Comparison of ENCODE assay signal across 11 cellular contexts in genomic region chr11:69212121-69213110, GRCh38. TPM values are rescaled to one million over a fixed set of nuclear protein-coding genes. Genes with fewer than 3 reads are reported as not detected.
A peak's percentile ranks its signal among the peaks of the same experiment; 100 is the strongest.
DNase-seq lines count a peak whose midpoint lies in the region; TF ChIP-seq lines count a peak whose summit lies in the region.
"Had no signal": no experiment of that assay in that cellular context is flagged by ENCODE, and none has a peak within 500 bp of the region (broad histone marks: within the 10 kb centered on the region; RNA-seq: fewer than 3 reads in every experiment).

No MANE protein-coding gene starts in this region.

- TF ChIP-seq CTCF in Caco-2 (IDR thresholded peaks at IDR 0.05; ENCODE audit: insufficient read depth in 1 of 2, low read depth in 1 of 2, low read length in 1 of 2, severe bottlenecking in 1 of 2, unreplicated experiment in 1 of 2) = peak in 1 of 2 experiments; percentile 60
- TF ChIP-seq CTCF in Loucy (conservative IDR thresholded peaks at IDR 0.05; ENCODE audit: low read length) = 0 out of 2 replicates have a peak, but pooled peaks have one; percentile 10
- peak; percentile 69 for TF ChIP-seq CTCF in endodermal cell (conservative IDR thresholded peaks at IDR 0.05)
- TF ChIP-seq CTCF in osteocyte (IDR thresholded peaks at IDR 0.05) = peak; percentile 51
- TF ChIP-seq CTCF in MM.1S (IDR thresholded peaks at IDR 0.05; ENCODE audit: low read length) = no peak

- 82 to 90% methylated on average over 13 to 19 of the region's 19 CpGs for WGBS in endodermal cell (ENCODE audit: insufficient coverage in 1 of 2, insufficient read length in 1 of 2), 2 experiments

- no peaks in the 10 kb centered on the region for H3K27me3 ChIP-seq in Caco-2 (replicated peaks; ENCODE audit: control insufficient read depth, insufficient read depth, low read length)
- H3K27me3 ChIP-seq in Loucy (ENCODE audit: insufficient read depth, low read length, poor library complexity, severe bottlenecking) = no peaks in the 10 kb centered on the region
- H3K27me3 ChIP-seq in endodermal cell (ENCODE audit: control insufficient read depth, insufficient read depth, low read length, poor library complexity, severe bottlenecking) = no peaks in the 10 kb centered on the region
- peaks cover 63% of the 10 kb centered on the region for H3K27me3 ChIP-seq in MM.1S (replicated peaks; ENCODE audit: insufficient read depth, low read length)

- no peak overlapping the region for H3K4me3 ChIP-seq in Caco-2 (ENCODE audit: low read depth, low read length)
- H3K4me3 ChIP-seq in Loucy (ENCODE audit: low read length, poor library complexity, severe bottlenecking) = no peak overlapping the region
- no peak overlapping the region for H3K4me3 ChIP-seq in endodermal cell (ENCODE audit: low read length)
- H3K4me3 ChIP-seq in MM.1S (ENCODE audit: low read length) = no peak overlapping the region
- H3K4me3 ChIP-seq: skin epidermis had no signal

- CTCF ChIA-PET in Caco-2 (lab: Charles Lee) = no interaction called here

- in situ Hi-C loops in G401 (cut with HindIII; ENCODE audit: low sequenced_read_pairs) = no loop called here

- no peak overlapping the region for H2AFZ ChIP-seq in Loucy (ENCODE audit: low read length)
- no peak overlapping the region for H2AFZ ChIP-seq in MM.1S (ENCODE audit: low read length)

- H3K4me1 Mint-ChIP-seq in Caco-2 (ENCODE audit: low read depth, unreplicated experiment) = no peaks in the 10 kb centered on the region
- no peaks in the 10 kb centered on the region for H3K4me1 Mint-ChIP-seq in endodermal cell
- H3K4me1 Mint-ChIP-seq in osteocyte (ENCODE audit: unreplicated experiment) = no peaks in the 10 kb centered on the region
- H3K4me1 Mint-ChIP-seq in activated naive CD8-positive, alpha-beta T cell treated with anti-CD3 and anti-CD28 coated beads for 36 hours = peaks cover 20% of the 10 kb centered on the region

- no peaks in the 10 kb centered on the region for H3K4me1 ChIP-seq in Caco-2
- no peaks in the 10 kb centered on the region for H3K4me1 ChIP-seq in Loucy (ENCODE audit: insufficient read depth, low read length, poor library complexity, severe bottlenecking)
- no peaks in the 10 kb centered on the region for H3K4me1 ChIP-seq in endodermal cell (ENCODE audit: control insufficient read depth, insufficient read depth, low read length)
- H3K4me1 ChIP-seq in MM.1S (ENCODE audit: low read length) = no peaks in the 10 kb centered on the region

- no peak overlapping the region for H3K4me3 Mint-ChIP-seq in Caco-2 (ENCODE audit: unreplicated experiment)
- H3K4me3 Mint-ChIP-seq in endodermal cell = no peak overlapping the region
- no peak overlapping the region for H3K4me3 Mint-ChIP-seq in osteocyte (ENCODE audit: unreplicated experiment)
- H3K4me3 Mint-ChIP-seq in activated naive CD8-positive, alpha-beta T cell treated with anti-CD3 and anti-CD28 coated beads for 36 hours = no peak overlapping the region

- H3K27me3 Mint-ChIP-seq in Caco-2 (ENCODE audit: insufficient read depth, unreplicated experiment) (peaks cover 2% of the 10 kb centered on the region), endodermal cell (ENCODE audit: insufficient read depth) (peaks cover 2% of the 10 kb centered on the region), osteocyte (ENCODE audit: unreplicated experiment) (peaks cover 2% of the 10 kb centered on the region)
- H3K27me3 Mint-ChIP-seq in activated naive CD8-positive, alpha-beta T cell treated with anti-CD3 and anti-CD28 coated beads for 36 hours = peaks cover 12% of the 10 kb centered on the region

- H3F3A ChIP-seq in Loucy (ENCODE audit: low read depth) (no peaks in the 10 kb centered on the region), MM.1S (ENCODE audit: insufficient read depth, low read length) (no peaks in the 10 kb centered on the region)

- POLR2A ChIA-PET in Caco-2 (lab: Charles Lee) = no interaction called here

- H3K9me3 ChIP-seq in Caco-2 (peaks cover 11% of the 10 kb centered on the region), Loucy (ENCODE audit: insufficient read depth, low read depth, low read length) (no peaks in the 10 kb centered on the region), endodermal cell (ENCODE audit: control insufficient read depth, low read length) (no peaks in the 10 kb centered on the region), MM.1S (replicated peaks; ENCODE audit: insufficient read depth, low read length) (no peaks in the 10 kb centered on the region)

- H3K9me2 ChIP-seq in Loucy (replicated peaks; ENCODE audit: low read depth, low read length) = no peaks in the 10 kb centered on the region
- no peaks in the 10 kb centered on the region for H3K9me2 ChIP-seq in MM.1S (replicated peaks; ENCODE audit: insufficient read depth, low read length)

- H3K9me3 Mint-ChIP-seq in Caco-2 (ENCODE audit: unreplicated experiment) = peaks cover 9% of the 10 kb centered on the region
- H3K9me3 Mint-ChIP-seq in endodermal cell = peaks cover 3% of the 10 kb centered on the region
- H3K9me3 Mint-ChIP-seq in osteocyte (ENCODE audit: unreplicated experiment) = peaks cover 6% of the 10 kb centered on the region
- no peaks in the 10 kb centered on the region for H3K9me3 Mint-ChIP-seq in activated naive CD8-positive, alpha-beta T cell treated with anti-CD3 and anti-CD28 coated beads for 36 hours

- no peak overlapping the region for H3K27ac ChIP-seq in endodermal cell (ENCODE audit: low read depth, low read length)
- H3K27ac ChIP-seq in MM.1S (ENCODE audit: low read length) = no peak overlapping the region
- H3K27ac ChIP-seq: skin epidermis had no signal

- BruUV-seq in Caco-2 (replicated peaks; lab: Mats Ljungman, UMichigan) = no TSS peak

- H3K36me3 ChIP-seq in Caco-2 (ENCODE audit: control insufficient read depth, insufficient read depth, low read length) (no peaks in the 10 kb centered on the region), Loucy (ENCODE audit: insufficient read depth, low read length) (no peaks in the 10 kb centered on the region), endodermal cell (ENCODE audit: control insufficient read depth, insufficient read depth, low read length) (no peaks in the 10 kb centered on the region), MM.1S (replicated peaks; ENCODE audit: insufficient read depth, low read length) (no peaks in the 10 kb centered on the region)

- no peak overlapping the region for H3K4me2 ChIP-seq in Loucy (ENCODE audit: low read depth, low read length, poor library complexity, severe bottlenecking)
- no peak overlapping the region for H3K4me2 ChIP-seq in MM.1S (ENCODE audit: low read depth, low read length)

- H3K27ac Mint-ChIP-seq in Caco-2 (ENCODE audit: unreplicated experiment) (no peak overlapping the region), endodermal cell (no peak overlapping the region), osteocyte (ENCODE audit: unreplicated experiment) (no peak overlapping the region)
- H3K27ac Mint-ChIP-seq in activated naive CD8-positive, alpha-beta T cell treated with anti-CD3 and anti-CD28 coated beads for 36 hours = no peak overlapping the region

- intact Hi-C loops in Caco-2 (cut with micrococcal nuclease; ENCODE audit: unreplicated experiment) = loop anchor here (2.0 kb wide), 2 partner anchors 82 to 110 kb away; no protein-coding TSS in a partner anchor

- H3K79me2 ChIP-seq in Loucy (ENCODE audit: insufficient read depth, low read length) = no peaks in the 10 kb centered on the region
- no peaks in the 10 kb centered on the region for H3K79me2 ChIP-seq in MM.1S (ENCODE audit: low read length)

- H4K20me1 ChIP-seq in Loucy (ENCODE audit: insufficient read depth, low read length, poor library complexity, severe bottlenecking) (no peaks in the 10 kb centered on the region), MM.1S (ENCODE audit: insufficient read depth, low read length) (no peaks in the 10 kb centered on the region)

- DNase-seq in Caco-2 (peak; percentile 29 to 34), endodermal cell (peak; percentile 58), osteocyte (ENCODE audit: extremely low spot score, unreplicated experiment) (peak; percentile 76), NCI-H1048 (lab: John Stamatoyannopoulos, UW) (no peak), MM.1S (no peak), G401 (ENCODE audit: low spot score) (no peak)
- DNase-seq in activated naive CD8-positive, alpha-beta T cell treated with anti-CD3 and anti-CD28 coated beads for 36 hours = no peak
- DNase-seq: NCI-H1417 treated with DMSO at 0.1 percent for 48 hours, T-helper 2 cell had no signal

- H3K36me3 Mint-ChIP-seq in Caco-2 (ENCODE audit: insufficient read depth, unreplicated experiment) (no peaks in the 10 kb centered on the region), endodermal cell (ENCODE audit: low read depth) (no peaks in the 10 kb centered on the region), osteocyte (ENCODE audit: unreplicated experiment) (peaks cover 2% of the 10 kb centered on the region)
- H3K36me3 Mint-ChIP-seq in activated naive CD8-positive, alpha-beta T cell treated with anti-CD3 and anti-CD28 coated beads for 36 hours = no peaks in the 10 kb centered on the region

- H3K9ac ChIP-seq in Loucy (ENCODE audit: low read depth, low read length, poor library complexity, severe bottlenecking) (no peak overlapping the region), endodermal cell (ENCODE audit: extremely low read depth, low read length, poor library complexity, severe bottlenecking) (no peak overlapping the region), MM.1S (ENCODE audit: low read length) (no peak overlapping the region)

RNA-seq across cellular contexts. Expression of gene SMIM38, which starts 56.7 kb away (rescaled TPM):
- 0.12 and 0.66 TPM in 2 replicates for total RNA-seq in Caco-2 (2022)
- total RNA-seq in endodermal cell = under 1 TPM; 0.20 to 0.64 TPM
- 0.18 TPM for polyA plus RNA-seq in endodermal cell (2013, experiment 1 of 2)
- polyA plus RNA-seq in endodermal cell (2013, experiment 2 of 2) = not detected
- total RNA-seq in osteocyte = 0.73 and 1.0 TPM in 2 replicates
- under 1 TPM; 0.19 to 0.20 TPM for total RNA-seq in activated naive CD8-positive, alpha-beta T cell treated with anti-CD3 and anti-CD28 coated beads for 36 hours
- total RNA-seq in G401 (2014; rRNA removed; shearing (Covaris generic)) = not detected in 2 replicates

Comparison
In these comparisons a context has a peak if more than half of its experiments do, and no peak if none do; other contexts are left out.
1. DNase-seq: peak in Caco-2 (2 of 2), endodermal cell (single experiment) and osteocyte (single experiment); none in NCI-H1048 (single experiment), activated naive CD8-positive, alpha-beta T cell treated with anti-CD3 and anti-CD28 coated beads for 36 hours (single experiment), MM.1S (single experiment) and G401 (single experiment).